Comparison of ENCODE assay signal across 13 cellular contexts in genomic region chr16:32676065-32676464, GRCh38. TPM values are rescaled to one million over a fixed set of nuclear protein-coding genes. Genes with fewer than 3 reads are reported as not detected.
"Had no signal": no experiment of that assay in that cellular context is flagged by ENCODE, and none has a peak within 500 bp of the region (broad histone marks: within the 10 kb centered on the region; RNA-seq: fewer than 3 reads in every experiment).

Gene TP53TG3, minus strand, starts transcription at chr16:32676165. Its CDS starts 68 bp downstream, at chr16:32676097.

RNA-seq across cellular contexts. Expression of gene TP53TG3, which starts in this region (rescaled TPM):
- total RNA-seq: activated B cell treated with CpG ODN at 0.5 μM for 24 hours; activated CD4-positive, alpha-beta memory T cell treated with anti-CD3 and anti-CD28 coated beads for 36 hours; activated CD4-positive, alpha-beta memory T cell treated with anti-CD3 and anti-CD28 coated beads, Interleukin-2, amount 10 ng/mL, durations not matched to agents 7 days and 5 days; activated CD4-positive, alpha-beta T cell treated with anti-CD3 and anti-CD28 coated beads, Interleukin-2, amount 10 ng/mL, durations not matched to agents 24 days and 14 days; activated CD8-positive, alpha-beta memory T cell treated with anti-CD3 and anti-CD28 coated beads for 36 hours; activated CD8-positive, alpha-beta memory T cell treated with anti-CD3 and anti-CD28 coated beads, Interleukin-2, amount 10 ng/mL, durations not matched to agents 7 days and 5 days; activated CD8-positive, alpha-beta T cell treated with anti-CD3 and anti-CD28 coated beads for 36 hours; activated CD8-positive, alpha-beta T cell treated with anti-CD3 and anti-CD28 coated beads, Interleukin-2, amount 10 ng/mL, durations not matched to agents 7 days and 5 days; T-cell; T-helper 1 cell treated with Interleukin-12 subunit alpha and Interleukin-12 subunit beta and Interleukin-4 antibody, amounts not matched to agents 30 ng/mL and 1 ng/mL, for 36 hours; T-helper 17 cell; T-helper 2 cell treated with Interferon-gamma antibody and Interleukin-4, amounts not matched to agents 100 ng/mL and 5 ng/mL, for 36 hours; WTC11 had no signal
